15 cellular contexts compared by ENCODE assay signal in genomic region chr12:110171636-110172035, GRCh38.
"Had no signal": no experiment of that assay in that cellular context is flagged by ENCODE, and none has a peak within 500 bp of the region (broad histone marks: within the 10 kb centered on the region; RNA-seq: fewer than 3 reads in every experiment).

No MANE protein-coding gene starts in this region.

- H3K4me3 Mint-ChIP-seq: activated naive CD8-positive, alpha-beta T cell treated with anti-CD3 and anti-CD28 coated beads for 36 hours; T-helper 2 cell treated with Interferon-gamma antibody and Interleukin-4, amounts not matched to agents 5 μg/mL and 100 μg/mL, for 36 hours had no signal

- H3K4me1 Mint-ChIP-seq: activated naive CD8-positive, alpha-beta T cell treated with anti-CD3 and anti-CD28 coated beads for 36 hours had no signal

- H3K4me3 ChIP-seq: sigmoid colon had no signal

- DNase-seq: activated CD4-positive, alpha-beta T cell treated with anti-CD3 and anti-CD28 coated beads, Interleukin-2, amount 50 U/mL, for 1 hour; activated CD4-positive, CD25-positive, alpha-beta regulatory T cell; activated CD8-positive, alpha-beta memory T cell treated with anti-CD3 and anti-CD28 coated beads for 24 hours; activated naive CD8-positive, alpha-beta T cell treated with anti-CD3 and anti-CD28 coated beads for 36 hours; amygdala; brain microvascular endothelial cell; cerebellar nuclear complex; effector CD8-positive, alpha-beta T cell; hypothalamus; kidney; mesendoderm; sigmoid colon; stimulated activated CD4-positive, alpha-beta T cell treated with anti-CD3 and anti-CD28 coated beads, Interleukin-1b, Interleukin-23, amount 100 ng/mL, for 48 hours; SW 1271 had no signal

- H3K27ac Mint-ChIP-seq: activated naive CD8-positive, alpha-beta T cell treated with anti-CD3 and anti-CD28 coated beads for 36 hours; T-helper 2 cell treated with Interferon-gamma antibody and Interleukin-4, amounts not matched to agents 5 μg/mL and 100 μg/mL, for 36 hours had no signal

- H3K9me3 Mint-ChIP-seq: activated naive CD8-positive, alpha-beta T cell treated with anti-CD3 and anti-CD28 coated beads for 36 hours; T-helper 2 cell treated with Interferon-gamma antibody and Interleukin-4, amounts not matched to agents 5 μg/mL and 100 μg/mL, for 36 hours had no signal

- H3K9me3 ChIP-seq: sigmoid colon had no signal

- H3K27ac ChIP-seq: brain microvascular endothelial cell, sigmoid colon had no signal

- H3K27me3 ChIP-seq: brain microvascular endothelial cell, sigmoid colon had no signal

- H3K27me3 Mint-ChIP-seq: activated naive CD8-positive, alpha-beta T cell treated with anti-CD3 and anti-CD28 coated beads for 36 hours had no signal
